11 cellular contexts compared by ENCODE assay signal in genomic region chr3:12968541-12968940, GRCh38.
DNase-seq lines count a peak whose midpoint lies in the region; ATAC-seq and TF ChIP-seq lines count a peak whose summit lies in the region.
"Had no signal": no experiment of that assay in that cellular context is flagged by ENCODE, and none has a peak within 500 bp of the region (broad histone marks: within the 10 kb centered on the region; RNA-seq: fewer than 3 reads in every experiment).

No MANE protein-coding gene starts in this region.

- peak overlapping the region in 3 of 4 donors; percentile 16 to 75 (median 74) for H3K4me3 Mint-ChIP-seq in IgD-negative memory B cell
- H3K4me3 Mint-ChIP-seq in nephron progenitor cell = peak overlapping the region; percentile 52

- no peak overlapping the region; a peak in 1 of 20 replicates for H3K4me3 ChIP-seq in BLaER1 treated with 17β-estradiol and CSF1 and Interleukin-3, amounts not matched to agents 10 nM and 100 nM
- H3K4me3 ChIP-seq in colonic mucosa = peak overlapping the region; percentile 13
- H3K4me3 ChIP-seq in testis = no peak overlapping the region
- no peak overlapping the region for H3K4me3 ChIP-seq in HAP-1

- peak overlapping the region in 1 of 11 experiments; percentile 58; a peak in 2 of 22 replicates for H3K27ac ChIP-seq in BLaER1 treated with 17β-estradiol and CSF1 and Interleukin-3, amounts not matched to agents 10 nM and 100 nM
- H3K27ac ChIP-seq in colonic mucosa (no peak overlapping the region), testis (no peak overlapping the region)
- H3K27ac ChIP-seq: epithelial cell of prostate had no signal

- peaks cover 60 to 76% (median 71%) of the 10 kb centered on the region in 10 experiments for H3K4me1 ChIP-seq in BLaER1 treated with 17β-estradiol and CSF1 and Interleukin-3, amounts not matched to agents 10 nM and 100 nM
- peaks cover 18% of the 10 kb centered on the region for H3K4me1 ChIP-seq in colonic mucosa
- H3K4me1 ChIP-seq in testis = peaks cover 19% of the 10 kb centered on the region
- H3K4me1 ChIP-seq in HAP-1 = peaks cover 10% of the 10 kb centered on the region

- H3K4me1 Mint-ChIP-seq in IgD-negative memory B cell (peaks cover 44 to 63% (median 48%) of the 10 kb centered on the region in 3 donors), nephron progenitor cell (peaks cover 70% of the 10 kb centered on the region)

- H3K27ac Mint-ChIP-seq in IgD-negative memory B cell (peak overlapping the region; percentile 47 to 67 (median 54)), nephron progenitor cell (no peak overlapping the region)
- H3K27ac Mint-ChIP-seq: activated CD8-positive, alpha-beta memory T cell treated with anti-CD3 and anti-CD28 coated beads, Interleukin-2, amount 10 ng/mL, durations not matched to agents 7 days and 5 days had no signal

- in situ Hi-C loops in HAP-1 (cut with MboI; ENCODE audit: low sequenced_read_pairs) = no loop called here

- H3K27me3 Mint-ChIP-seq in IgD-negative memory B cell (no peaks in the 10 kb centered on the region), nephron progenitor cell (ENCODE audit: low read depth, poor library complexity) (peaks cover 7% of the 10 kb centered on the region)
- H3K27me3 Mint-ChIP-seq: activated CD8-positive, alpha-beta memory T cell treated with anti-CD3 and anti-CD28 coated beads, Interleukin-2, amount 10 ng/mL, durations not matched to agents 7 days and 5 days had no signal

- H3K9me3 Mint-ChIP-seq in IgD-negative memory B cell (no peaks in the 10 kb centered on the region), nephron progenitor cell (no peaks in the 10 kb centered on the region)

- H3K9me3 ChIP-seq in BLaER1 treated with 17β-estradiol and CSF1 and Interleukin-3, amounts not matched to agents 10 nM and 100 nM (replicated peaks in 1 of 11) = no peaks in the 10 kb centered on the region
- H3K9me3 ChIP-seq in colonic mucosa = no peaks in the 10 kb centered on the region
- H3K9me3 ChIP-seq in testis = no peaks in the 10 kb centered on the region
- H3K9me3 ChIP-seq in HAP-1 = no peaks in the 10 kb centered on the region

- H3K9ac ChIP-seq in BLaER1 treated with 17β-estradiol and CSF1 and Interleukin-3, amounts not matched to agents 10 nM and 100 nM = peak overlapping the region in 3 of 11 experiments; percentile 51 to 62 (median 53); a peak in 1 of 22 replicates
- H3K9ac ChIP-seq in colonic mucosa (ENCODE audit: low read depth in 2 of 2, low read length in 2 of 2) = no peak overlapping the region

- H3K36me3 ChIP-seq in BLaER1 treated with 17β-estradiol and CSF1 and Interleukin-3, amounts not matched to agents 10 nM and 100 nM = peaks cover 0 to 56% (median 13%) of the 10 kb centered on the region in 11 experiments; a peak in 13 of 22 replicates
- no peaks in the 10 kb centered on the region for H3K36me3 ChIP-seq in colonic mucosa
- H3K36me3 ChIP-seq in testis (ENCODE audit: low read depth, missing control alignments) = no peaks in the 10 kb centered on the region
- no peaks in the 10 kb centered on the region; the same call in 1 of the 2 replicates for H3K36me3 ChIP-seq in HAP-1 (replicated peaks)

- DNase-seq in colonic mucosa (no peak), nephron progenitor cell (no peak), testis (no peak), HAP-1 (ENCODE audit: low spot score in 2 of 2) (no peak), occipital lobe (lab: John Stamatoyannopoulos, UW) (no peak)
- DNase-seq: activated CD8-positive, alpha-beta memory T cell treated with anti-CD3 and anti-CD28 coated beads, Interleukin-2, amount 10 ng/mL, durations not matched to agents 7 days and 5 days; H7 had no signal

- no peaks in the 10 kb centered on the region for H3K36me3 Mint-ChIP-seq in IgD-negative memory B cell
- no peaks in the 10 kb centered on the region for H3K36me3 Mint-ChIP-seq in nephron progenitor cell (ENCODE audit: low read depth)

- WGBS in testis, 2 donors = 71 to 81% methylated on average over 4 to 5 of the region's 5 CpGs

- intact Hi-C loops in colonic mucosa (cut with DNase I) = no loop called here
- intact Hi-C loops in testis (cut with DNase I; ENCODE audit: low total_unique reads) = no loop called here

- TF ChIP-seq POLR2A in testis (IDR thresholded peaks at IDR 0.05) = no peak

- peak overlapping the region; percentile 81 to 98 (median 86) for H3K4me2 ChIP-seq in BLaER1 treated with 17β-estradiol and CSF1 and Interleukin-3, amounts not matched to agents 10 nM and 100 nM

- H3K27me3 ChIP-seq in BLaER1 treated with 17β-estradiol and CSF1 and Interleukin-3, amounts not matched to agents 10 nM and 100 nM = no peaks in the 10 kb centered on the region; a peak in 1 of 22 replicates
- H3K27me3 ChIP-seq in colonic mucosa = no peaks in the 10 kb centered on the region
- no peaks in the 10 kb centered on the region for H3K27me3 ChIP-seq in testis
- no peaks in the 10 kb centered on the region for H3K27me3 ChIP-seq in HAP-1 (ENCODE audit: low read depth)

- H4K20me1 ChIP-seq in BLaER1 treated with 17β-estradiol and CSF1 and Interleukin-3, amounts not matched to agents 10 nM and 100 nM = peaks cover 75 to 98% (median 97%) of the 10 kb centered on the region in 11 experiments

- TF ChIP-seq CTCF in colonic mucosa (IDR thresholded peaks at IDR 0.05) (no peak), nephron progenitor cell (IDR thresholded peaks at IDR 0.05) (no peak), testis (IDR thresholded peaks at IDR 0.05) (no peak)

- no peak for ATAC-seq in HG03378 (IDR thresholded peaks at IDR 0.05; ENCODE audit: unreplicated experiment)
